In the genomic region with DNA sequence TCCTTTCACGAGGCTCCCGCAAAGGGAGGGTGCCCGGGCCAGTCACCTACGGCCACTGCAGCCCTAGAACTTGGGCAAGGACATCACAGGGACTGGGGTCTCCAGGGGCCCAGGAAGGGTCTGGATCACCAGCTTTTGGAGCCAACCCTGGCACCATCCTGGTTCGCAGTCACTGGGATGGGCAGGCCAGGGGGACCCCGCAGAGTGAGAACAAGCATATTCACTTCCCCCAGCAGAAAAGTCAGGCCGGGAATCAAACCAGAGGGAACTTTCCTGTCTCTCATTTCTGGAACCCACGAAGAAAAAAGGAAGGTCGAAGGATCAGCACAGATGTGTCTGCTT, we compare ENCODE assay signal across 8 cellular contexts. TPM values are rescaled to one million over a fixed set of nuclear protein-coding genes. Genes with fewer than 3 reads are reported as not detected.
DNase-seq lines count a peak whose midpoint lies in the region; ATAC-seq and TF ChIP-seq lines count a peak whose summit lies in the region.

No MANE protein-coding gene starts in this region.

- H3K36me3 ChIP-seq in breast epithelium: no peaks in the 10 kb centered on the region

- no peak for TF ChIP-seq POLR2A in breast epithelium (IDR thresholded peaks at IDR 0.05)
- no peak for TF ChIP-seq POLR2A in lower leg skin (IDR thresholded peaks at IDR 0.05)

- H3K4me3 Mint-ChIP-seq in naive thymus-derived CD8-positive, alpha-beta T cell: peak overlapping the region in 5 of 10 donors; percentile 46 to 70 (median 61)

- peak overlapping the region in 6 of 10 donors; percentile 60 to 91 (median 70) for H3K27ac Mint-ChIP-seq in naive thymus-derived CD8-positive, alpha-beta T cell

- TF ChIP-seq CTCF in 22Rv1 (IDR thresholded peaks at IDR 0.05) (no peak), HL-60 (IDR thresholded peaks at IDR 0.05; ENCODE audit: insufficient read depth, low read length) (no peak), breast epithelium (IDR thresholded peaks at IDR 0.05) (no peak), lower leg skin (IDR thresholded peaks at IDR 0.05) (no peak)

- WGBS in lower leg skin, 2 donors: 68 to 74% methylated on average over 8 to 9 of the region's 9 CpGs

- no peaks in the 10 kb centered on the region for H3K9me3 ChIP-seq in breast epithelium

- no peaks in the 10 kb centered on the region for H3K27me3 Mint-ChIP-seq in naive thymus-derived CD8-positive, alpha-beta T cell

- H3K27me3 ChIP-seq in HL-60 (ENCODE audit: insufficient read depth, poor library complexity, severe bottlenecking) (no peaks in the 10 kb centered on the region), breast epithelium (no peaks in the 10 kb centered on the region)

- no peaks in the 10 kb centered on the region for H3K36me3 Mint-ChIP-seq in naive thymus-derived CD8-positive, alpha-beta T cell

- POLR2A ChIA-PET in naive thymus-derived CD8-positive, alpha-beta T cell (lab: Charles Lee): no interaction called here

- H3K27ac ChIP-seq in 22Rv1 (peak overlapping the region; percentile 94), HL-60 (replicated peaks) (peak overlapping the region; percentile 90), breast epithelium (peak overlapping the region; percentile 88 to 89)

- peaks cover 18 to 65% of the 10 kb centered on the region in 2 donors for H3K4me1 ChIP-seq in breast epithelium

- DNase-seq in HL-60 (ENCODE audit: low read depth in 1 of 2, low spot score in 1 of 2): no peak
- DNase-seq in breast epithelium (ENCODE audit: low spot score in 2 of 2): no peak
- no peak for DNase-seq in naive thymus-derived CD8-positive, alpha-beta T cell
- no peak for DNase-seq in NCI-H2081 treated with DMSO at 0.1 percent for 48 hours (lab: John Stamatoyannopoulos, UW)
- no peak for DNase-seq in lower leg skin (ENCODE audit: low spot score in 2 of 2)
- no peak for DNase-seq in stimulated activated CD4-positive, alpha-beta T cell treated with anti-CD3 and anti-CD28 coated beads, Interleukin-2, amount 100 ng/mL, for 48 hours

- intact Hi-C loops in breast epithelium (cut with DNase I; ENCODE audit: low total_unique reads) (no loop called here), lower leg skin (cut with DNase I; ENCODE audit: low total_unique reads) (no loop called here)

- peaks cover 40 to 97% (median 87%) of the 10 kb centered on the region in 4 donors for H3K4me1 Mint-ChIP-seq in naive thymus-derived CD8-positive, alpha-beta T cell

- ATAC-seq in naive thymus-derived CD8-positive, alpha-beta T cell: no peak
- no peak for ATAC-seq in HG02678 (IDR thresholded peaks at IDR 0.05; ENCODE audit: unreplicated experiment)

- H3K4me3 ChIP-seq in HL-60 (replicated peaks; ENCODE audit: insufficient read depth, low read length) (peak overlapping the region; percentile 7; the same call in 1 of the 2 replicates), breast epithelium (peak overlapping the region in 2 of 3 donors; percentile 11 to 50), lower leg skin (ENCODE audit: low read depth, poor library complexity, severe bottlenecking) (no peak overlapping the region)

- H3K9me3 Mint-ChIP-seq in naive thymus-derived CD8-positive, alpha-beta T cell: no peaks in the 10 kb centered on the region

RNA-seq across cellular contexts. Expression of a gene that starts 15.4 kb away (rescaled TPM):
- total RNA-seq in breast epithelium (10 to 100 TPM; 17.4 to 21.2 (median 20.6) TPM), lower leg skin (10 to 100 TPM; 19.6 to 23.9 (median 20.7) TPM)
- 10 to 100 TPM; 30.9 to 32.5 TPM for total RNA-seq in naive thymus-derived CD8-positive, alpha-beta T cell
- polyA plus RNA-seq in naive thymus-derived CD8-positive, alpha-beta T cell: 1 to 10 TPM; 2.3 to 4.9 (median 4.8) TPM
